In the genomic region with DNA sequence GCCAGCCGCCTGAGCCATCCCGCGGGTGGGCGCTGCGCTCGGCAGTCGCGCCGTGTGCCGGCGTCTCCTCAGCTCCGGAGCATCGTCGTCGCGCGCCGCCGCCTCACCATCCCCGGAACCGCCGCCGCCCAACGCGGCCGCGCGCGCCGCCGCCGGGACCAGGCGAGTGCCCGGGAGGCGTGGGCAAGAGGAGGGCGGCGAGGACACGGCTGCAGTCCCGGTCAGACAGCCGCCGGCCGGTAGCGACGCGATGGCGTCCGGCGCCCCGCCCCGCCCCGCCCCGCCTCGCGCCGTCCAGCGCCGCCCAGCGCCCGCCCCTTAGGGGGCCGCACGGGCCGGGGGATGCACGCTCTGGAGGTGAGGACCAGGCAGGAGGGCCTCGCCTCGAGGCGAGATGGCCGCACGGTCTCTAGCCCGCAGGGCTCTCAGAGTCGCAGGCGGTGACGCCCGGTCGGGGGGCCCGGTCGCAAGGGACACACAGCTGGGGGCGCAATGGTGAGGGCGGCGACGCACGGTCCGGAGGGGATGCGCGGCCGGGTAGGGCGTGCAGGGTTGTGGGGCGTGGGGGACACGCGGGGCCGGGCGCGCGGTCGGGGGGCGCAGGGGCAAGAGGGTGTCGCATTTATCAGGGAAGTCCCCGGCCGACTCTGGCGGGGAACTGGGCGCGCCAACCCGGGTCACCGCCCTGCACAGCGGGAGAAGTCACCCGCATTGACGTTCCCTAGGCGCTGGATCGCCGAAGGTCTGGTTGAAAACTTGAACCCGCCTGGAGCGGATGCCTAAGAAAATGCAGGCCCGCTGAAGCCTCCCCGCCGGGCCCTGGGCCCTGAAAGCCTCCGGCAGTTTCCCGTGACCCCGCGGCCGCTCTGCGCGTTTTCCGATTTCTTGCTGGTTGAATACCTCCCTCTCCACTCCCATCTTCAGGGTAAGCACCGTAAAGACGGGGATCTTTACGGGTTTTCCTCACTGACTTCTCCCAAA, we compare ENCODE assay signal across 8 cellular contexts. TPM values are rescaled to one million over a fixed set of nuclear protein-coding genes. Genes with fewer than 3 reads are reported as not detected.
A peak's percentile ranks its signal among the peaks of the same experiment; 100 is the strongest.
DNase-seq lines count a peak whose midpoint lies in the region; ATAC-seq and TF ChIP-seq lines count a peak whose summit lies in the region.

A gene (minus strand): TSS at position 259 of the 981 bp plus-strand sequence. CDS start 241 bp downstream, at position 18.

- in situ Hi-C loops in Caki2 (cut with HindIII; ENCODE audit: low pct_unique_long_range_greater_than_20kb, low sequenced_read_pairs), result no loop called here

- H3K4me3 ChIP-seq in SU-DHL-6 (ENCODE audit: insufficient read depth, low read length, poor library complexity, severe bottlenecking) (peak within 1 kb of the TSS; percentile 50), hepatocyte (peak within 1 kb of the TSS; percentile 92), psoas muscle (peak within 1 kb of the TSS; percentile 93)

- peak within 1 kb of the TSS; percentile 60 for H3K4me2 ChIP-seq in SU-DHL-6 (ENCODE audit: low read depth, low read length, poor library complexity, severe bottlenecking)
- H3K4me2 ChIP-seq in hepatocyte, result peak within 1 kb of the TSS; percentile 97

- no peaks in the 10 kb centered on the region for H3K4me1 ChIP-seq in hepatocyte (ENCODE audit: insufficient read depth)
- H3K4me1 ChIP-seq in psoas muscle, result peaks cover 12% of the 10 kb centered on the region

- H3K27ac ChIP-seq in SU-DHL-6 (ENCODE audit: low read depth, low read length), result no peak within 1 kb of the TSS
- peak within 1 kb of the TSS; percentile 96 for H3K27ac ChIP-seq in hepatocyte
- H3K27ac ChIP-seq in psoas muscle, result peak within 1 kb of the TSS; percentile 96

- H3K9me2 ChIP-seq in SU-DHL-6 (replicated peaks; ENCODE audit: insufficient read depth, low read length) (no peaks in the 10 kb centered on the region), hepatocyte (replicated peaks; ENCODE audit: insufficient read depth) (no peaks in the 10 kb centered on the region)

- intact Hi-C loops in psoas muscle (cut with DNase I), result loop anchor here (2.0 to 5.0 kb wide), 2 partner anchors 106 to 265 kb away; no protein-coding TSS in a partner anchor

- peaks cover 6% of the 10 kb centered on the region; the same call in 1 of the 2 replicates for H3F3A ChIP-seq in SU-DHL-6 (ENCODE audit: insufficient read depth)

- H3K27me3 ChIP-seq in SU-DHL-6 (ENCODE audit: low read length) (no peaks in the 10 kb centered on the region), hepatocyte (no peaks in the 10 kb centered on the region), psoas muscle (ENCODE audit: insufficient read depth in 3 of 3, low read length in 2 of 3) (no peaks in the 10 kb centered on the region)

- DNase-seq in Caki2 (ENCODE audit: low read depth) (peak; percentile 80), GM20000 (ENCODE audit: low spot score) (peak; percentile 87), HT1080 (ENCODE audit: low read depth) (peak; percentile 31), astrocyte of the hippocampus (ENCODE audit: low read depth, low spot score) (peak; percentile 90), hepatocyte (ENCODE audit: low spot score) (peak; percentile 85), psoas muscle (peak; percentile 76 to 86)

- H2AFZ ChIP-seq in SU-DHL-6 (ENCODE audit: low read depth, low read length, severe bottlenecking) (peak within 1 kb of the TSS; percentile 73), hepatocyte (peak within 1 kb of the TSS; percentile 98)

- WGBS in hepatocyte (ENCODE audit: low lambda C conversion rate, missing lambda C conversion rate), result 3% methylated on average over 80 of the region's 125 CpGs
- 3 to 8% (median 4%) methylated on average over 99 to 125 of the region's 125 CpGs for WGBS in psoas muscle, 3 donors

- H3K79me2 ChIP-seq in SU-DHL-6 (ENCODE audit: insufficient read depth, low read length) (no peaks in the 10 kb centered on the region), hepatocyte (peaks cover 29% of the 10 kb centered on the region)

- no peaks in the 10 kb centered on the region for H4K20me1 ChIP-seq in SU-DHL-6 (ENCODE audit: low read depth, low read length)
- peaks cover 14% of the 10 kb centered on the region for H4K20me1 ChIP-seq in hepatocyte (ENCODE audit: insufficient read depth, poor library complexity, severe bottlenecking)

- TF ChIP-seq CTCF in GM20000 (IDR thresholded peaks at IDR 0.05; ENCODE audit: extremely low read depth, missing control alignments), result no peak
- TF ChIP-seq CTCF in SU-DHL-6 (IDR thresholded peaks at IDR 0.05; ENCODE audit: insufficient read depth, low read length, poor library complexity, severe bottlenecking), result no peak
- no peak for TF ChIP-seq CTCF in hepatocyte (IDR thresholded peaks at IDR 0.05; ENCODE audit: poor library complexity)
- no peak for TF ChIP-seq CTCF in psoas muscle (IDR thresholded peaks at IDR 0.05)

- H3K36me3 ChIP-seq in SU-DHL-6 (ENCODE audit: low read length) (no peaks in the 10 kb centered on the region), hepatocyte (replicated peaks; ENCODE audit: insufficient read depth, low read depth) (no peaks in the 10 kb centered on the region), psoas muscle (ENCODE audit: insufficient read depth in 1 of 2, low read depth in 1 of 2) (no peaks in the 10 kb centered on the region)

- H3K9me3 ChIP-seq in SU-DHL-6 (ENCODE audit: insufficient read depth, low read length) (no peaks in the 10 kb centered on the region), hepatocyte (ENCODE audit: low read depth) (no peaks in the 10 kb centered on the region), psoas muscle (no peaks in the 10 kb centered on the region)

- ATAC-seq in psoas muscle, result peak; percentile 81 to 88 (median 84)
- ATAC-seq in GM18873 (IDR thresholded peaks at IDR 0.05; ENCODE audit: low FRiP score, unreplicated experiment), result no peak

- peak within 1 kb of the TSS; percentile 45 for H3K9ac ChIP-seq in SU-DHL-6 (ENCODE audit: low read length)

RNA-seq across cellular contexts. Expression of the gene that starts here (rescaled TPM):
- 11.4 and 40.2 TPM in 2 replicates for total RNA-seq in Caki2 (2014; rRNA removed; shearing (Covaris generic); ENCODE audit: low replicate concordance)
- total RNA-seq in HT1080 (2014; rRNA removed; shearing (Covaris generic)), result 13.6 and 14.8 TPM in 2 replicates
- polyA plus RNA-seq in HT1080 (2015; cell fraction: cytosol; rRNA removed), result 13.6 and 17.2 TPM in 2 replicates
- polyA plus RNA-seq in HT1080 (2015; cell fraction: nucleus; rRNA removed), result 13.9 and 15.4 TPM in 2 replicates
- total RNA-seq in hepatocyte (18.9 and 21.0 TPM in 2 replicates), psoas muscle (10 to 100 TPM; 36.6 to 82.3 (median 41.9) TPM)
- polyA plus RNA-seq in hepatocyte (11.1 and 13.1 TPM in 2 replicates), psoas muscle (10 to 100 TPM; 15.5 to 59.9 (median 22.1) TPM)

Comparison
In these comparisons a context has a peak if more than half of its experiments do, and no peak if none do; other contexts are left out.
1. DNase-seq: peak in every context shown above with its lines; median percentile 90 in astrocyte of the hippocampus; 87 in GM20000; 85 in hepatocyte; 81 in psoas muscle; 80 in Caki2; 31 in HT1080.